In the genomic region with DNA sequence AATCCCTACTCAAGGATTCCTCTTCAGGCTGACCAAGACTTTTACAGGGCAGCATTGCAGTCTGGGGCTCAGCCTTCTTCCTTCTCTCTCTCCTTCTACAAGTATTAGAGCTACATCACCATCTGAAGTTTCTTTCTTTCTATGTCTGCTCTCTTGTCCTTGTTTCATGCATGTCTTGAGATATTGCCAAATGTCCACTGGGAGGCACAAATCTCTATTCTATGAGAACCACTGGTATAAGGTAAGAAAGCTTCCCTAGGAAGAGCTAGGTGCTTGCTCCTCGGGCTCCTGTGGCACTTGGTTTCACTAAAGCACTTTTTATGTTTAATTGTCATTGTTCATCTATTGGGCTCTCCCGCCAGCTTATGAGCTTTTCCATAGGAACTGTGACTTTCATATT, we compare ENCODE assay signal across 1 cellular context.
TF ChIP-seq lines count a peak whose summit lies in the region.

No MANE protein-coding gene starts in this region.

TF ChIP-seq in H1, 55 proteins besides CTCF, POLR2A, EP300 and RAD21 (continued from another document):
- TF ChIP-seq, protein P1, sequence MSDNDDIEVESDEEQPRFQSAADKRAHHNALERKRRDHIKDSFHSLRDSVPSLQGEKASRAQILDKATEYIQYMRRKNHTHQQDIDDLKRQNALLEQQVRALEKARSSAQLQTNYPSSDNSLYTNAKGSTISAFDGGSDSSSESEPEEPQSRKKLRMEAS (IDR thresholded peaks at IDR 0.05) = no peak
- no peak for TF ChIP-seq SP4 (IDR thresholded peaks at IDR 0.05; ENCODE audit: low read length)
- TF ChIP-seq, protein P2, sequence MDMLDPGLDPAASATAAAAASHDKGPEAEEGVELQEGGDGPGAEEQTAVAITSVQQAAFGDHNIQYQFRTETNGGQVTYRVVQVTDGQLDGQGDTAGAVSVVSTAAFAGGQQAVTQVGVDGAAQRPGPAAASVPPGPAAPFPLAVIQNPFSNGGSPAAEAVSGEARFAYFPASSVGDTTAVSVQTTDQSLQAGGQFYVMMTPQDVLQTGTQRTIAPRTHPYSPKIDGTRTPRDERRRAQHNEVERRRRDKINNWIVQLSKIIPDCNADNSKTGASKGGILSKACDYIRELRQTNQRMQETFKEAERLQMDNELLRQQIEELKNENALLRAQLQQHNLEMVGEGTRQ (IDR thresholded peaks at IDR 0.05; ENCODE audit: low read length) = no peak
- TF ChIP-seq POLR2AphosphoS5 (IDR thresholded peaks at IDR 0.05; ENCODE audit: low read depth, low read length) = no peak
- TF ChIP-seq CREB1 (IDR thresholded peaks at IDR 0.05) = no peak
